In genomic region chr13:24541127-24541475, GRCh38 we compare ENCODE assay signal across 10 cellular contexts. TPM values are rescaled to one million over a fixed set of nuclear protein-coding genes. Genes with fewer than 3 reads are reported as not detected.
DNase-seq lines count a peak whose midpoint lies in the region; ATAC-seq and TF ChIP-seq lines count a peak whose summit lies in the region.
"Had no signal": no experiment of that assay in that cellular context is flagged by ENCODE, and none has a peak within 500 bp of the region (broad histone marks: within the 10 kb centered on the region; RNA-seq: fewer than 3 reads in every experiment).

No MANE protein-coding gene starts in this region.

- H3K36me3 ChIP-seq in lower lobe of right lung (no peaks in the 10 kb centered on the region), suprapubic skin (no peaks in the 10 kb centered on the region)

- no peaks in the 10 kb centered on the region for H3K36me3 Mint-ChIP-seq in activated CD8-positive, alpha-beta memory T cell treated with anti-CD3 and anti-CD28 coated beads, Interleukin-2, amount 10 ng/mL, durations not matched to agents 7 days and 5 days
- no peaks in the 10 kb centered on the region for H3K36me3 Mint-ChIP-seq in brain

- no peak for TF ChIP-seq POLR2A in suprapubic skin (IDR thresholded peaks at IDR 0.05)

- intact Hi-C loops in lower lobe of right lung (cut with DNase I): no loop called here

- H3K4me3 Mint-ChIP-seq in activated CD8-positive, alpha-beta memory T cell treated with anti-CD3 and anti-CD28 coated beads, Interleukin-2, amount 10 ng/mL, durations not matched to agents 7 days and 5 days: peak overlapping the region; percentile 75
- H3K4me3 Mint-ChIP-seq in brain: peak overlapping the region in 3 of 5 experiments; percentile 83 to 88 (median 86)

- TF ChIP-seq CTCF in brain (conservative IDR thresholded peaks at IDR 0.05) (no peak), lower lobe of right lung (IDR thresholded peaks at IDR 0.05) (peak; percentile 3), suprapubic skin (IDR thresholded peaks at IDR 0.05) (no peak)

- no peaks in the 10 kb centered on the region for H3K9me3 Mint-ChIP-seq in activated CD8-positive, alpha-beta memory T cell treated with anti-CD3 and anti-CD28 coated beads, Interleukin-2, amount 10 ng/mL, durations not matched to agents 7 days and 5 days (ENCODE audit: low read depth)
- H3K9me3 Mint-ChIP-seq in brain: peaks cover 0 to 14% (median 7%) of the 10 kb centered on the region in 5 experiments
- H3K9me3 Mint-ChIP-seq: activated naive CD4-positive, alpha-beta T cell treated with anti-CD3 and anti-CD28 coated beads, Interleukin-2, amount 50 U/mL, for 72 hours had no signal

- peaks cover 11% of the 10 kb centered on the region for H3K4me1 Mint-ChIP-seq in activated CD8-positive, alpha-beta memory T cell treated with anti-CD3 and anti-CD28 coated beads, Interleukin-2, amount 10 ng/mL, durations not matched to agents 7 days and 5 days
- peaks cover 10% of the 10 kb centered on the region for H3K4me1 Mint-ChIP-seq in brain

- TF ChIP-seq EP300 in suprapubic skin (IDR thresholded peaks at IDR 0.05): no peak

- CTCF ChIA-PET in activated CD8-positive, alpha-beta memory T cell treated with anti-CD3 and anti-CD28 coated beads, Interleukin-2, amount 10 ng/mL, durations not matched to agents 7 days and 5 days (lab: Charles Lee): no interaction called here

- H3K27me3 ChIP-seq in lower lobe of right lung (ENCODE audit: low read depth) (peaks cover 24% of the 10 kb centered on the region), suprapubic skin (peaks cover 28% of the 10 kb centered on the region)

- 26% methylated on average over 9 of the region's 11 CpGs for WGBS in suprapubic skin

- H3K27ac Mint-ChIP-seq in activated CD8-positive, alpha-beta memory T cell treated with anti-CD3 and anti-CD28 coated beads, Interleukin-2, amount 10 ng/mL, durations not matched to agents 7 days and 5 days: no peak overlapping the region
- H3K27ac Mint-ChIP-seq in brain: no peak overlapping the region
- H3K27ac Mint-ChIP-seq: activated naive CD4-positive, alpha-beta T cell treated with anti-CD3 and anti-CD28 coated beads, Interleukin-2, amount 50 U/mL, for 72 hours had no signal

- H3K4me3 ChIP-seq in lower lobe of right lung: peak overlapping the region; percentile 50
- H3K4me3 ChIP-seq in suprapubic skin: peak overlapping the region; percentile 53

- H3K27ac ChIP-seq in lower lobe of right lung: no peak overlapping the region
- H3K27ac ChIP-seq in suprapubic skin: no peak overlapping the region

- H3K27me3 Mint-ChIP-seq in activated CD8-positive, alpha-beta memory T cell treated with anti-CD3 and anti-CD28 coated beads, Interleukin-2, amount 10 ng/mL, durations not matched to agents 7 days and 5 days: peaks cover 59% of the 10 kb centered on the region
- peaks cover 67% of the 10 kb centered on the region for H3K27me3 Mint-ChIP-seq in brain

- peaks cover 5% of the 10 kb centered on the region for H3K4me1 ChIP-seq in lower lobe of right lung
- H3K4me1 ChIP-seq in suprapubic skin: peaks cover 9% of the 10 kb centered on the region

- ATAC-seq in activated CD8-positive, alpha-beta memory T cell treated with anti-CD3 and anti-CD28 coated beads, Interleukin-2, amount 10 ng/mL, durations not matched to agents 7 days and 5 days: peak; percentile 13
- ATAC-seq in lower lobe of right lung (peak in 1 of 2 donors; percentile 35), GM18873 (IDR thresholded peaks at IDR 0.05; ENCODE audit: low FRiP score, unreplicated experiment) (no peak), HG03565 (IDR thresholded peaks at IDR 0.05; ENCODE audit: unreplicated experiment) (no peak)

- DNase-seq in activated CD8-positive, alpha-beta memory T cell treated with anti-CD3 and anti-CD28 coated beads, Interleukin-2, amount 10 ng/mL, durations not matched to agents 7 days and 5 days: no peak
- no peak for DNase-seq in activated CD8-positive, alpha-beta memory T cell treated with anti-CD3 and anti-CD28 coated beads, Interleukin-2, amount 50 U/mL, for 48 hours
- DNase-seq in lower lobe of right lung (no peak), suprapubic skin (ENCODE audit: low spot score in 2 of 2) (no peak), T-helper 1 cell (no peak)
- DNase-seq: NCI-H187 had no signal

- H3K9me3 ChIP-seq in lower lobe of right lung (no peaks in the 10 kb centered on the region), suprapubic skin (no peaks in the 10 kb centered on the region)

RNA-seq across cellular contexts. Expression of gene PARP4, which starts 28.5 kb away (rescaled TPM):
- 10 to 100 TPM; 75.0 to 78.8 TPM for total RNA-seq in activated CD8-positive, alpha-beta memory T cell treated with anti-CD3 and anti-CD28 coated beads, Interleukin-2, amount 10 ng/mL, durations not matched to agents 7 days and 5 days
- polyA plus RNA-seq in brain (ENCODE audit: insufficient read depth, low read depth, low replicate concordance): 7.7 TPM
- total RNA-seq in lower lobe of right lung: 89.4 TPM
- 10 to 100 TPM; 22.3 to 45.0 (median 24.2) TPM for total RNA-seq in suprapubic skin
